8 cellular contexts compared by ENCODE assay signal in genomic region chr3:49007068-49007770, GRCh38. TPM values are rescaled to one million over a fixed set of nuclear protein-coding genes. Genes with fewer than 3 reads are reported as not detected.
A peak's percentile ranks its signal among the peaks of the same experiment; 100 is the strongest.
DNase-seq lines count a peak whose midpoint lies in the region; ATAC-seq and TF ChIP-seq lines count a peak whose summit lies in the region.

A gene with protein sequence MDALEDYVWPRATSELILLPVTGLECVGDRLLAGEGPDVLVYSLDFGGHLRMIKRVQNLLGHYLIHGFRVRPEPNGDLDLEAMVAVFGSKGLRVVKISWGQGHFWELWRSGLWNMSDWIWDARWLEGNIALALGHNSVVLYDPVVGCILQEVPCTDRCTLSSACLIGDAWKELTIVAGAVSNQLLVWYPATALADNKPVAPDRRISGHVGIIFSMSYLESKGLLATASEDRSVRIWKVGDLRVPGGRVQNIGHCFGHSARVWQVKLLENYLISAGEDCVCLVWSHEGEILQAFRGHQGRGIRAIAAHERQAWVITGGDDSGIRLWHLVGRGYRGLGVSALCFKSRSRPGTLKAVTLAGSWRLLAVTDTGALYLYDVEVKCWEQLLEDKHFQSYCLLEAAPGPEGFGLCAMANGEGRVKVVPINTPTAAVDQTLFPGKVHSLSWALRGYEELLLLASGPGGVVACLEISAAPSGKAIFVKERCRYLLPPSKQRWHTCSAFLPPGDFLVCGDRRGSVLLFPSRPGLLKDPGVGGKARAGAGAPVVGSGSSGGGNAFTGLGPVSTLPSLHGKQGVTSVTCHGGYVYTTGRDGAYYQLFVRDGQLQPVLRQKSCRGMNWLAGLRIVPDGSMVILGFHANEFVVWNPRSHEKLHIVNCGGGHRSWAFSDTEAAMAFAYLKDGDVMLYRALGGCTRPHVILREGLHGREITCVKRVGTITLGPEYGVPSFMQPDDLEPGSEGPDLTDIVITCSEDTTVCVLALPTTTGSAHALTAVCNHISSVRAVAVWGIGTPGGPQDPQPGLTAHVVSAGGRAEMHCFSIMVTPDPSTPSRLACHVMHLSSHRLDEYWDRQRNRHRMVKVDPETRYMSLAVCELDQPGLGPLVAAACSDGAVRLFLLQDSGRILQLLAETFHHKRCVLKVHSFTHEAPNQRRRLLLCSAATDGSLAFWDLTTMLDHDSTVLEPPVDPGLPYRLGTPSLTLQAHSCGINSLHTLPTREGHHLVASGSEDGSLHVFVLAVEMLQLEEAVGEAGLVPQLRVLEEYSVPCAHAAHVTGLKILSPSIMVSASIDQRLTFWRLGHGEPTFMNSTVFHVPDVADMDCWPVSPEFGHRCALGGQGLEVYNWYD (plus strand): TSS chr3:49007391. CDS start chr3:49007432, 41 bp downstream.

- ATAC-seq in activated T-helper 17 cell treated with anti-CD3 and anti-CD28 coated beads, Interleukin-2, amount 50 U/mL, for 72 hours (replicated peaks) = peak; percentile 91
- ATAC-seq in naive thymus-derived CD8-positive, alpha-beta T cell = peak; percentile 92 to 93

- peaks cover 53% of the 10 kb centered on the region for H3K36me3 Mint-ChIP-seq in activated T-helper 17 cell treated with anti-CD3 and anti-CD28 coated beads, Interleukin-2, amount 50 U/mL, for 72 hours (ENCODE audit: low read depth)
- peaks cover 0 to 16% (median 0%) of the 10 kb centered on the region in 3 donors for H3K36me3 Mint-ChIP-seq in naive thymus-derived CD8-positive, alpha-beta T cell

- peaks cover 15% of the 10 kb centered on the region for H3K4me1 Mint-ChIP-seq in activated T-helper 17 cell treated with anti-CD3 and anti-CD28 coated beads, Interleukin-2, amount 50 U/mL, for 72 hours
- peaks cover 24 to 46% (median 29%) of the 10 kb centered on the region in 4 donors for H3K4me1 Mint-ChIP-seq in naive thymus-derived CD8-positive, alpha-beta T cell

- H3K9me3 Mint-ChIP-seq in activated T-helper 17 cell treated with anti-CD3 and anti-CD28 coated beads, Interleukin-2, amount 50 U/mL, for 72 hours = no peaks in the 10 kb centered on the region
- no peaks in the 10 kb centered on the region for H3K9me3 Mint-ChIP-seq in naive thymus-derived CD8-positive, alpha-beta T cell

- peak within 1 kb of the TSS; percentile 94 for H3K4me3 Mint-ChIP-seq in activated T-helper 17 cell treated with anti-CD3 and anti-CD28 coated beads, Interleukin-2, amount 50 U/mL, for 72 hours
- H3K4me3 Mint-ChIP-seq in naive thymus-derived CD8-positive, alpha-beta T cell = peak within 1 kb of the TSS; percentile 94 to 100 (median 99)

- peak within 1 kb of the TSS; percentile 65 for H3K4me3 ChIP-seq in fibroblast of mammary gland (ENCODE audit: control insufficient read depth, low read depth, low read length)

- POLR2A ChIA-PET in naive thymus-derived CD8-positive, alpha-beta T cell (lab: Charles Lee) = interaction anchor here (0.6 to 7.5 kb wide), 23 partner anchors 11 to 1626 kb away, joined by 3 to 278 read pairs (median 5); partner anchors contain the start of genes ARIH2, DALRD3, IMPDH2 and IP6K2

- H3K27ac Mint-ChIP-seq in activated T-helper 17 cell treated with anti-CD3 and anti-CD28 coated beads, Interleukin-2, amount 50 U/mL, for 72 hours = peak within 1 kb of the TSS; percentile 97
- peak within 1 kb of the TSS; percentile 97 to 100 (median 99) for H3K27ac Mint-ChIP-seq in naive thymus-derived CD8-positive, alpha-beta T cell

- H3K27me3 Mint-ChIP-seq in activated T-helper 17 cell treated with anti-CD3 and anti-CD28 coated beads, Interleukin-2, amount 50 U/mL, for 72 hours = no peaks in the 10 kb centered on the region
- H3K27me3 Mint-ChIP-seq in naive thymus-derived CD8-positive, alpha-beta T cell = no peaks in the 10 kb centered on the region

- TF ChIP-seq CTCF in LNCAP (IDR thresholded peaks at IDR 0.05) (peak; percentile 27; the same call in 1 of the 2 replicates), fibroblast of mammary gland (conservative IDR thresholded peaks at IDR 0.05; ENCODE audit: control insufficient read depth, insufficient read depth, low read depth, low read length) (peak; percentile 29)

- DNase-seq in ELF-1 (ENCODE audit: low read depth, low spot score) (peak; percentile 99), GOT3 (lab: John Stamatoyannopoulos, UW) (peak; percentile 87), RPMI8226 (peak; percentile 98), fibroblast of mammary gland (ENCODE audit: low read depth) (peak; percentile 93)
- peak; percentile 95 to 99 (median 97) for DNase-seq in naive thymus-derived CD8-positive, alpha-beta T cell
- peak; percentile 90 to 97 (median 94) for DNase-seq in stimulated activated naive CD4-positive, alpha-beta T cell (lab: John Stamatoyannopoulos, UW)

RNA-seq across cellular contexts. Expression of the gene that starts here (rescaled TPM):
- 100 to 1,000 TPM; 154 to 208 TPM for total RNA-seq in activated T-helper 17 cell treated with anti-CD3 and anti-CD28 coated beads, Interleukin-2, amount 50 U/mL, for 72 hours
- 100 to 1,000 TPM; 332 to 351 TPM for total RNA-seq in naive thymus-derived CD8-positive, alpha-beta T cell
- 100 to 1,000 TPM in 2 of 3 donors, 10 to 100 TPM in 1; 96.3 to 126 (median 111) TPM for polyA plus RNA-seq in naive thymus-derived CD8-positive, alpha-beta T cell

Comparison
In these comparisons a context has a peak if more than half of its experiments do, and no peak if none do; other contexts are left out.
1. Peak in every context shown above with its lines: DNase-seq, ATAC-seq and H3K4me3 ChIP-seq.